ENCODE assay signal across 8 cellular contexts in the genomic region with DNA sequence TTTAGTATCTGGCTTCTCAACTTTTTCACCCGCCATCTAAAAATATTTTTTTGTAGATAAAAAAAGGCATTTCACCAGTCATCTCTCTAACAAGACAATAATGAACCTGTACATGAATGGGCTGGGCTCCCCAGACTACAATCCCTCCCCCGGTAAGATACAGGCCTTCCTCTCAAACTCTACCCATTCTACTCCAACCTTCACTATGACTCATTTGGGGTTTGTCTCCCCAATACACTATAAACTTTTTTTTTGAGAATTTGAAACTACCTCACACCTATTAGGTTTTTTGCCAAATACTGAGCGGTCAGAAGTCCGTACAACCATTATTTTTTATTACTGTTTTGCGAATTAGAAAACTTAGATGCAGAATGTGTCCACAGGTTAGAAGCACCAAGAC. TPM values are rescaled to one million over a fixed set of nuclear protein-coding genes. Genes with fewer than 3 reads are reported as not detected.
A peak's percentile ranks its signal among the peaks of the same experiment; 100 is the strongest.
DNase-seq lines count a peak whose midpoint lies in the region; ATAC-seq and TF ChIP-seq lines count a peak whose summit lies in the region.

No MANE protein-coding gene starts in this region.

- no peak for TF ChIP-seq POLR2A in tibial nerve (IDR thresholded peaks at IDR 0.05)

- no peaks in the 10 kb centered on the region for H3K27me3 Mint-ChIP-seq in activated naive CD8-positive, alpha-beta T cell treated with anti-CD3 and anti-CD28 coated beads, Interleukin-2, amount 10 ng/mL, durations not matched to agents 7 days and 5 days

- H3K4me3 ChIP-seq in cardiac muscle cell = peak overlapping the region; percentile 51
- peak overlapping the region; percentile 77 for H3K4me3 ChIP-seq in kidney epithelial cell (ENCODE audit: low read depth, low read length)
- peak overlapping the region; percentile 42 to 84 (median 66) for H3K4me3 ChIP-seq in tibial nerve

- ATAC-seq in Right ventricle myocardium inferior (no peak), GM19035 (IDR thresholded peaks at IDR 0.05; ENCODE audit: unreplicated experiment) (no peak), HG02938 (IDR thresholded peaks at IDR 0.05; ENCODE audit: unreplicated experiment) (no peak)
- peak; percentile 48 for ATAC-seq in activated naive CD8-positive, alpha-beta T cell treated with anti-CD3 and anti-CD28 coated beads, Interleukin-2, amount 10 ng/mL, durations not matched to agents 7 days and 5 days (ENCODE audit: low read depth)

- peak overlapping the region; percentile 100 for H3K4me3 Mint-ChIP-seq in activated naive CD8-positive, alpha-beta T cell treated with anti-CD3 and anti-CD28 coated beads, Interleukin-2, amount 10 ng/mL, durations not matched to agents 7 days and 5 days

- peaks cover 35% of the 10 kb centered on the region for H3K36me3 Mint-ChIP-seq in activated naive CD8-positive, alpha-beta T cell treated with anti-CD3 and anti-CD28 coated beads, Interleukin-2, amount 10 ng/mL, durations not matched to agents 7 days and 5 days

- TF ChIP-seq CTCF in cardiac muscle cell (IDR thresholded peaks at IDR 0.05; ENCODE audit: low read depth, low read length) (no peak), kidney epithelial cell (IDR thresholded peaks at IDR 0.05; ENCODE audit: insufficient read depth, low read length, poor library complexity, severe bottlenecking) (no peak), tibial nerve (IDR thresholded peaks at IDR 0.05) (no peak)

- POLR2A ChIA-PET in activated naive CD8-positive, alpha-beta T cell treated with anti-CD3 and anti-CD28 coated beads, Interleukin-2, amount 10 ng/mL, durations not matched to agents 7 days and 5 days (lab: Charles Lee) = no interaction called here

- H3K27ac ChIP-seq in cardiac muscle cell (peak overlapping the region; percentile 94), tibial nerve (peak overlapping the region in 3 of 4 donors; percentile 86 to 87 (median 87))

- 19% methylated on average over 5 of the region's 5 CpGs for WGBS in tibial nerve, 2 donors

- H3K9me3 ChIP-seq in cardiac muscle cell (ENCODE audit: low read depth) (no peaks in the 10 kb centered on the region), tibial nerve (no peaks in the 10 kb centered on the region)

- H3K4me1 ChIP-seq in cardiac muscle cell (ENCODE audit: low read depth) = peaks cover 9% of the 10 kb centered on the region
- H3K4me1 ChIP-seq in tibial nerve = peaks cover 0 to 23% (median 7%) of the 10 kb centered on the region in 4 donors

- H3K9me3 Mint-ChIP-seq in activated naive CD8-positive, alpha-beta T cell treated with anti-CD3 and anti-CD28 coated beads, Interleukin-2, amount 10 ng/mL, durations not matched to agents 7 days and 5 days = no peaks in the 10 kb centered on the region

- peak overlapping the region; percentile 99 for H3K27ac Mint-ChIP-seq in activated naive CD8-positive, alpha-beta T cell treated with anti-CD3 and anti-CD28 coated beads, Interleukin-2, amount 10 ng/mL, durations not matched to agents 7 days and 5 days

- DNase-seq in cardiac muscle cell (ENCODE audit: low read depth in 1 of 2, low spot score in 1 of 2) = no peak
- no peak for DNase-seq in Right ventricle myocardium inferior (ENCODE audit: missing footprints)
- DNase-seq in activated naive CD8-positive, alpha-beta T cell treated with anti-CD3 and anti-CD28 coated beads, Interleukin-2, amount 10 ng/mL, durations not matched to agents 7 days and 5 days = no peak
- DNase-seq in kidney epithelial cell (ENCODE audit: low read depth) = no peak
- no peak for DNase-seq in tibial nerve (ENCODE audit: low spot score in 2 of 2)
- no peak for DNase-seq in occipital lobe (lab: John Stamatoyannopoulos, UW)

- H3K36me3 ChIP-seq in cardiac muscle cell (peaks cover 39% of the 10 kb centered on the region), kidney epithelial cell (ENCODE audit: control insufficient read depth, insufficient read depth, low read length) (peaks cover 3% of the 10 kb centered on the region), tibial nerve (peaks cover 3 to 46% (median 8%) of the 10 kb centered on the region in 3 donors)

- intact Hi-C loops in Right ventricle myocardium inferior (cut with DNase I) = no loop called here

- H3K4me1 Mint-ChIP-seq in activated naive CD8-positive, alpha-beta T cell treated with anti-CD3 and anti-CD28 coated beads, Interleukin-2, amount 10 ng/mL, durations not matched to agents 7 days and 5 days = peaks cover 36% of the 10 kb centered on the region

- no peak for TF ChIP-seq EP300 in tibial nerve (IDR thresholded peaks at IDR 0.05)

- no peaks in the 10 kb centered on the region for H3K27me3 ChIP-seq in cardiac muscle cell
- H3K27me3 ChIP-seq in kidney epithelial cell (ENCODE audit: control insufficient read depth, insufficient read depth, low read length) = no peaks in the 10 kb centered on the region
- H3K27me3 ChIP-seq in tibial nerve = no peaks in the 10 kb centered on the region

RNA-seq across cellular contexts. Expression of a gene that starts 0.8 kb away (rescaled TPM):
- total RNA-seq in cardiac muscle cell = 1,548 and 2,038 TPM in 2 replicates
- 320 and 329 TPM in 2 replicates for polyA plus RNA-seq in cardiac muscle cell
- total RNA-seq in Right ventricle myocardium inferior = 646 TPM
- total RNA-seq in activated naive CD8-positive, alpha-beta T cell treated with anti-CD3 and anti-CD28 coated beads, Interleukin-2, amount 10 ng/mL, durations not matched to agents 7 days and 5 days = 1,000 to 10,000 TPM; 1,069 to 1,087 TPM
- total RNA-seq in kidney epithelial cell = 2,304 and 2,771 TPM in 2 replicates
- 1,000 to 10,000 TPM in 3 of 4 donors, 100 to 1,000 TPM in 1; 947 to 1,473 (median 1,061) TPM for total RNA-seq in tibial nerve
- total RNA-seq in occipital lobe = 870 TPM

RNA-seq across cellular contexts. Expression of a gene that starts 10.1 kb away (rescaled TPM):
- total RNA-seq in cardiac muscle cell = 54.9 and 55.8 TPM in 2 replicates
- polyA plus RNA-seq in cardiac muscle cell = 40.9 and 47.1 TPM in 2 replicates
- total RNA-seq in Right ventricle myocardium inferior = 114 TPM
- 10 to 100 TPM; 82.3 to 82.7 TPM for total RNA-seq in activated naive CD8-positive, alpha-beta T cell treated with anti-CD3 and anti-CD28 coated beads, Interleukin-2, amount 10 ng/mL, durations not matched to agents 7 days and 5 days
- 90.5 and 91.1 TPM in 2 replicates for total RNA-seq in kidney epithelial cell
- total RNA-seq in tibial nerve = 100 to 1,000 TPM in 3 of 4 donors, 10 to 100 TPM in 1; 90.6 to 136 (median 110) TPM
- 90.3 TPM for total RNA-seq in occipital lobe

RNA-seq across cellular contexts. Expression of a gene that starts 26.4 kb away (rescaled TPM):
- total RNA-seq in cardiac muscle cell = 16.0 and 33.7 TPM in 2 replicates
- 29.4 and 34.4 TPM in 2 replicates for polyA plus RNA-seq in cardiac muscle cell
- total RNA-seq in Right ventricle myocardium inferior = 22.6 TPM
- total RNA-seq in activated naive CD8-positive, alpha-beta T cell treated with anti-CD3 and anti-CD28 coated beads, Interleukin-2, amount 10 ng/mL, durations not matched to agents 7 days and 5 days = 10 to 100 TPM; 45.8 to 47.0 TPM
- 21.8 and 22.7 TPM in 2 replicates for total RNA-seq in kidney epithelial cell
- total RNA-seq in tibial nerve = 10 to 100 TPM; 43.0 to 70.5 (median 58.5) TPM
- 113 TPM for total RNA-seq in occipital lobe
